Comparison of ENCODE assay signal across 9 cellular contexts in genomic region chr14:59427653-59428578, GRCh38. TPM values are rescaled to one million over a fixed set of nuclear protein-coding genes. Genes with fewer than 3 reads are reported as not detected.
DNase-seq lines count a peak whose midpoint lies in the region; ATAC-seq and TF ChIP-seq lines count a peak whose summit lies in the region.
"Had no signal": no experiment of that assay in that cellular context is flagged by ENCODE, and none has a peak within 500 bp of the region (broad histone marks: within the 10 kb centered on the region; RNA-seq: fewer than 3 reads in every experiment).

No MANE protein-coding gene starts in this region.

- H3K4me3 ChIP-seq in coronary artery = peak overlapping the region; percentile 8
- H3K4me3 ChIP-seq in right lobe of liver = no peak overlapping the region
- no peak overlapping the region for H3K4me3 ChIP-seq in tibial artery
- no peak overlapping the region for H3K4me3 ChIP-seq in WERI-Rb-1 (ENCODE audit: low read depth, low read length)
- no peak overlapping the region for H3K4me3 ChIP-seq in neuronal stem cell (ENCODE audit: low read length in 2 of 2)

- no peaks in the 10 kb centered on the region for H3K4me1 ChIP-seq in right lobe of liver
- peaks cover 0 to 74% (median 24%) of the 10 kb centered on the region in 4 donors for H3K4me1 ChIP-seq in tibial artery
- peaks cover 0 to 2% of the 10 kb centered on the region in 2 donors for H3K4me1 ChIP-seq in neuronal stem cell (ENCODE audit: control insufficient read depth in 2 of 2, insufficient read depth in 1 of 2, low read depth in 1 of 2, low read length in 2 of 2)

- no peak overlapping the region for H3K4ac ChIP-seq in neuronal stem cell (ENCODE audit: low read length)

- H3K27ac ChIP-seq in coronary artery (peak overlapping the region; percentile 67 to 82), right lobe of liver (no peak overlapping the region), tibial artery (peak overlapping the region; percentile 72), WERI-Rb-1 (no peak overlapping the region), neuronal stem cell (replicated peaks; ENCODE audit: low read length) (no peak overlapping the region)

- H3K9me3 ChIP-seq in right lobe of liver (no peaks in the 10 kb centered on the region), tibial artery (no peaks in the 10 kb centered on the region), WERI-Rb-1 (ENCODE audit: severe bottlenecking) (no peaks in the 10 kb centered on the region), neuronal stem cell (replicated peaks in 1 of 2; ENCODE audit: control insufficient read depth in 2 of 2, insufficient read depth in 1 of 2, low read depth in 1 of 2, low read length in 2 of 2) (no peaks in the 10 kb centered on the region)

- no peak overlapping the region for H3K23ac ChIP-seq in neuronal stem cell (ENCODE audit: low read depth, low read length, poor library complexity)

- H3K36me3 ChIP-seq in right lobe of liver = no peaks in the 10 kb centered on the region
- H3K36me3 ChIP-seq in tibial artery = no peaks in the 10 kb centered on the region
- no peaks in the 10 kb centered on the region for H3K36me3 ChIP-seq in WERI-Rb-1
- no peaks in the 10 kb centered on the region for H3K36me3 ChIP-seq in neuronal stem cell (replicated peaks in 1 of 2; ENCODE audit: control insufficient read depth in 2 of 2, insufficient read depth in 2 of 2, low read length in 2 of 2)

- no peak overlapping the region for H3K4me2 ChIP-seq in neuronal stem cell (ENCODE audit: insufficient read depth, low read length, poor library complexity, severe bottlenecking)

- H3K79me1 ChIP-seq in neuronal stem cell (ENCODE audit: low read depth, low read length) = no peaks in the 10 kb centered on the region

- H3K27me3 ChIP-seq in right lobe of liver (no peaks in the 10 kb centered on the region), tibial artery (no peaks in the 10 kb centered on the region), WERI-Rb-1 (ENCODE audit: insufficient read depth, low read depth, severe bottlenecking) (no peaks in the 10 kb centered on the region), neuronal stem cell (ENCODE audit: control insufficient read depth in 3 of 3, insufficient read depth in 3 of 3, low read depth in 1 of 3, low read length in 3 of 3) (no peaks in the 10 kb centered on the region)

- no peak overlapping the region for H3K14ac ChIP-seq in neuronal stem cell (ENCODE audit: low read length)

- H2AK5ac ChIP-seq in neuronal stem cell (ENCODE audit: low read depth, low read length) = no peak overlapping the region

- no peak overlapping the region for H4K91ac ChIP-seq in neuronal stem cell (ENCODE audit: low read depth, low read length, poor library complexity)

- WGBS in right lobe of liver (ENCODE audit: insufficient coverage, low coverage, low lambda C conversion rate, missing lambda C conversion rate) = 77% methylated on average over 13 of the region's 13 CpGs
- WGBS in neuronal stem cell (ENCODE audit: extremely low coverage in 2 of 2, insufficient read length in 2 of 2, insufficient replicate concordance in 1 of 2), 2 donors = no CpG with 5 or more reads among the region's 13 CpGs

- no peak overlapping the region for H2AFZ ChIP-seq in neuronal stem cell (ENCODE audit: low read length)

- no peak overlapping the region for H2BK120ac ChIP-seq in neuronal stem cell (ENCODE audit: low read depth, low read length)

- no peak overlapping the region for H2BK12ac ChIP-seq in neuronal stem cell (ENCODE audit: low read length)

- H3K9ac ChIP-seq in neuronal stem cell (ENCODE audit: low read depth, low read length, poor library complexity) = no peak overlapping the region

- DNase-seq in DMS79 treated with DMSO at 0.1 percent for 48 hours (lab: John Stamatoyannopoulos, UW) (peak; percentile 21), DMS79 (lab: John Stamatoyannopoulos, UW) (no peak), coronary artery (ENCODE audit: low spot score) (no peak), right lobe of liver (peak in 1 of 3 donors; percentile 54), tibial artery (peak; percentile 51 to 90), WERI-Rb-1 (no peak), neuronal stem cell (ENCODE audit: low spot score) (no peak), NCI-H748 (lab: John Stamatoyannopoulos, UW; ENCODE audit: unreplicated experiment) (no peak)
- DNase-seq: T1000 had no signal

- H2BK5ac ChIP-seq in neuronal stem cell (ENCODE audit: low read length) = no peak overlapping the region

- H3K18ac ChIP-seq in neuronal stem cell (ENCODE audit: low read length) = no peak overlapping the region

- no peak for TF ChIP-seq CTCF in coronary artery (IDR thresholded peaks at IDR 0.05)
- no peak for TF ChIP-seq CTCF in right lobe of liver (IDR thresholded peaks at IDR 0.05)
- TF ChIP-seq CTCF in tibial artery (IDR thresholded peaks at IDR 0.05) = no peak
- no peak for TF ChIP-seq CTCF in WERI-Rb-1 (IDR thresholded peaks at IDR 0.05; ENCODE audit: low read depth, low read length)

- H4K8ac ChIP-seq in neuronal stem cell (ENCODE audit: low read depth, low read length) = no peak overlapping the region

- peak; percentile 39 to 74 (median 66) for ATAC-seq in right lobe of liver

- intact Hi-C loops in right lobe of liver (cut with DNase I) = no loop called here
- intact Hi-C loops in tibial artery (cut with DNase I; ENCODE audit: low total_unique reads) = loop anchor here (10.0 kb wide), 1 partner anchor 83 kb away; no protein-coding TSS in a partner anchor

- no peak overlapping the region for H2BK15ac ChIP-seq in neuronal stem cell (ENCODE audit: low read length)

- TF ChIP-seq POLR2A in right lobe of liver (IDR thresholded peaks at IDR 0.05) = no peak

RNA-seq across cellular contexts. Expression of gene GPR135, which starts 37.3 kb away (rescaled TPM):
- 1 to 10 TPM in 5 of 6 experiments, under 1 TPM in 1; 0.62 to 3.6 (median 1.6) TPM for total RNA-seq in right lobe of liver
- polyA plus RNA-seq in neuronal stem cell (2013, experiment 1 of 2) = 1.1 TPM
- polyA plus RNA-seq in neuronal stem cell (2013, experiment 2 of 2) = 1.1 TPM

RNA-seq across cellular contexts. Expression of gene L3HYPDH, which starts 56.3 kb away (rescaled TPM):
- total RNA-seq in right lobe of liver = 10 to 100 TPM; 10.3 to 48.5 (median 23.4) TPM
- polyA plus RNA-seq in neuronal stem cell (2013, experiment 1 of 2) = 7.4 TPM
- 6.7 TPM for polyA plus RNA-seq in neuronal stem cell (2013, experiment 2 of 2)

RNA-seq across cellular contexts. Expression of gene JKAMP, which starts 56.4 kb away (rescaled TPM):
- 10 to 100 TPM; 15.3 to 32.3 (median 16.1) TPM for total RNA-seq in right lobe of liver
- 77.2 TPM for polyA plus RNA-seq in neuronal stem cell (2013, experiment 1 of 2)
- 79.3 TPM for polyA plus RNA-seq in neuronal stem cell (2013, experiment 2 of 2)

Comparison
In these comparisons a context has a peak if more than half of its experiments do, and no peak if none do; other contexts are left out.
1. DNase-seq: peak in DMS79 treated with DMSO at 0.1 percent for 48 hours (single experiment) and tibial artery (2 of 2); none in DMS79 (single experiment), coronary artery (single experiment), WERI-Rb-1 (single experiment), neuronal stem cell (single experiment) and NCI-H748 (single experiment).
2. H3K27ac ChIP-seq: peak in coronary artery (2 of 2) and tibial artery (2 of 2); none in right lobe of liver (0 of 3), WERI-Rb-1 (single experiment) and neuronal stem cell (single experiment).